9 cellular contexts compared by ENCODE assay signal in genomic region chr17:40561294-40561870, GRCh38. TPM values are rescaled to one million over a fixed set of nuclear protein-coding genes. Genes with fewer than 3 reads are reported as not detected.
DNase-seq lines count a peak whose midpoint lies in the region; ATAC-seq and TF ChIP-seq lines count a peak whose summit lies in the region.
"Had no signal": no experiment of that assay in that cellular context is flagged by ENCODE, and none has a peak within 500 bp of the region (broad histone marks: within the 10 kb centered on the region; RNA-seq: fewer than 3 reads in every experiment).

No MANE protein-coding gene starts in this region.

- peak overlapping the region; percentile 52 for H3K4me3 ChIP-seq in Jurkat, Clone E6-1 (ENCODE audit: low read length)
- H3K4me3 ChIP-seq in gastroesophageal sphincter (no peak overlapping the region), prostate gland (no peak overlapping the region)

- H3K4me3 Mint-ChIP-seq in naive B cell = peak overlapping the region; percentile 83 to 100 (median 99)

- H3K27ac Mint-ChIP-seq in naive B cell = peak overlapping the region; percentile 98 to 100 (median 99)

- intact Hi-C loops in prostate gland (cut with DNase I) = loop anchor here (2.0 kb wide), 1 partner anchor 161 kb away; no protein-coding TSS in a partner anchor

- no peaks in the 10 kb centered on the region for H3K27me3 Mint-ChIP-seq in naive B cell

- H3K36me3 ChIP-seq in gastroesophageal sphincter = no peaks in the 10 kb centered on the region
- no peaks in the 10 kb centered on the region for H3K36me3 ChIP-seq in prostate gland

- TF ChIP-seq CTCF in gastroesophageal sphincter (IDR thresholded peaks at IDR 0.05) (no peak), prostate gland (IDR thresholded peaks at IDR 0.05) (no peak)

- no peak for DNase-seq in Jurkat, Clone E6-1 (ENCODE audit: low read depth, low spot score)
- no peak for DNase-seq in naive B cell
- no peak for DNase-seq in hepatic stellate cell (ENCODE audit: low spot score)
- no peak for DNase-seq in prostate gland (ENCODE audit: low spot score)
- DNase-seq in germinal center (ENCODE audit: low spot score) = no peak
- DNase-seq: NCI-H187 treated with DMSO at 0.1 percent for 48 hours had no signal

- no peak for TF ChIP-seq POLR2A in gastroesophageal sphincter (IDR thresholded peaks at IDR 0.05)
- no peak for TF ChIP-seq POLR2A in prostate gland (IDR thresholded peaks at IDR 0.05)

- peaks cover 23 to 37% of the 10 kb centered on the region in 2 donors for H3K36me3 Mint-ChIP-seq in naive B cell

- peaks cover 0 to 45% (median 7%) of the 10 kb centered on the region in 3 donors for H3K4me1 ChIP-seq in gastroesophageal sphincter
- peaks cover 13% of the 10 kb centered on the region for H3K4me1 ChIP-seq in prostate gland (replicated peaks)

- peak; percentile 17 for ATAC-seq in GM18498 (IDR thresholded peaks at IDR 0.05; ENCODE audit: unreplicated experiment)
- peak; percentile 28 for ATAC-seq in GM21723 (IDR thresholded peaks at IDR 0.05; ENCODE audit: unreplicated experiment)
- ATAC-seq in naive B cell (ENCODE audit: low read depth in 2 of 2) = no peak
- no peak for ATAC-seq in gastroesophageal sphincter

- H3K27ac ChIP-seq in gastroesophageal sphincter (no peak overlapping the region), prostate gland (no peak overlapping the region)

- 76% methylated on average over 3 of the region's 3 CpGs; no CpG with 5 or more reads in 1 of the 2 donors for WGBS in gastroesophageal sphincter (ENCODE audit: low coverage in 1 of 2), 2 donors
- 94% methylated on average over 3 of the region's 3 CpGs for WGBS in prostate gland

- H3K27me3 ChIP-seq in gastroesophageal sphincter = peaks cover 18% of the 10 kb centered on the region
- H3K27me3 ChIP-seq in prostate gland (replicated peaks; ENCODE audit: insufficient read depth) = no peaks in the 10 kb centered on the region

- H3K4me1 Mint-ChIP-seq in naive B cell = peaks cover 81 to 99% (median 93%) of the 10 kb centered on the region in 3 donors

- TF ChIP-seq EP300 in gastroesophageal sphincter (IDR thresholded peaks at IDR 0.05) = no peak

- no peaks in the 10 kb centered on the region for H3K9me3 Mint-ChIP-seq in naive B cell

- H3K9me3 ChIP-seq in gastroesophageal sphincter = no peaks in the 10 kb centered on the region
- no peaks in the 10 kb centered on the region for H3K9me3 ChIP-seq in prostate gland

RNA-seq across cellular contexts. Expression of gene CCR7, which starts 3.9 kb away (rescaled TPM):
- polyA plus RNA-seq in Jurkat, Clone E6-1 (2012; ENCODE audit: insufficient read depth, insufficient read length) = 6.1 TPM
- polyA plus RNA-seq in naive B cell (ENCODE audit: low read depth in 6 of 6) = 100 to 1,000 TPM; 442 to 802 (median 622) TPM
- total RNA-seq in gastroesophageal sphincter (1 to 10 TPM in 1 of 4 donors, under 1 TPM in 2, not detected in 1; 0.15 to 2.2 (median 0.35) TPM), prostate gland (under 1 TPM in 1 of 2 donors, not detected in 1; 0.40 TPM)

RNA-seq across cellular contexts. Expression of gene TNS4, which starts 60.0 kb away (rescaled TPM):
- polyA plus RNA-seq in Jurkat, Clone E6-1 (2012; ENCODE audit: insufficient read depth, insufficient read length) = 1.0 TPM
- polyA plus RNA-seq in naive B cell (ENCODE audit: low read depth in 6 of 6) = not detected
- total RNA-seq in gastroesophageal sphincter = 1 to 10 TPM in 1 of 4 donors, not detected in 3; 2.2 TPM
- total RNA-seq in prostate gland = 10 to 100 TPM; 51.3 to 56.1 TPM

Comparison
In these comparisons a context has a peak if more than half of its experiments do, and no peak if none do; other contexts are left out.
1. ATAC-seq: peak in GM18498 (single experiment) and GM21723 (single experiment); none in naive B cell (0 of 2) and gastroesophageal sphincter (single experiment).
2. RNA of gene TNS4, which starts 60.0 kb away (total RNA-seq): 51.3 to 56.1 TPM in prostate gland; 2.2 TPM in gastroesophageal sphincter; every median in the first group is over 10 times any median in the second.